In the genomic region with DNA sequence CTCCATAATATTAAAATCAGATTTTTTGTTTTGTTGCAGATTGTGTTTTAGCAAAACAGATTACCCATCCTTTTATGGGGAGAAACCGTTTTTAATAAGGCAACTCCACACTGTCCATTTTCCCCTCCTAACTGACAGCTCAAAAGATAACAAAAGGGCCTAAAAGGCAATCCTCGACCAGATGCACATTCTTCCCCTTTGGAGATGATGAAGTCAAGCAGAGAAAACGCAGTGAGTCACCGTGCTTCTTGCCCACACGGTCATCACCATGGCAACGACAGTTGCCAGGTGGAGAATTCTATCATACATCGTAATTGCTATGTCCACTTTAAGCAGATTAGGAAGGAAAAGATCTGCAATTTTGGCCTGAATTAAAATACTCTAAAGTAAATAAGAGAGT, we compare ENCODE assay signal across 10 cellular contexts.
DNase-seq lines count a peak whose midpoint lies in the region; FAIRE-seq and TF ChIP-seq lines count a peak whose summit lies in the region.
"Had no signal": no experiment of that assay in that cellular context is flagged by ENCODE, and none has a peak within 500 bp of the region (broad histone marks: within the 10 kb centered on the region; RNA-seq: fewer than 3 reads in every experiment).

No MANE protein-coding gene starts in this region.

- no peak for FAIRE-seq in GM12892 (lab: Jason Lieb, UNC)
- FAIRE-seq: GM18507 had no signal

- H2BK12ac ChIP-seq in mesenchymal stem cell (ENCODE audit: low read length in 2 of 2): no peak overlapping the region

- no peak for TF ChIP-seq POLR2A in GM12892 (IDR thresholded peaks at IDR 0.05; ENCODE audit: low read depth, low read length)
- no peak for TF ChIP-seq POLR2A in erythroblast (IDR thresholded peaks at IDR 0.05; ENCODE audit: low read length)

- no peak overlapping the region for H3K9ac ChIP-seq in adipocyte (ENCODE audit: low read length)
- H3K9ac ChIP-seq in mesenchymal stem cell (ENCODE audit: low read length): peak overlapping the region; percentile 24

- no peak overlapping the region for H3K18ac ChIP-seq in mesenchymal stem cell (ENCODE audit: low read depth in 1 of 2, low read length in 2 of 2)

- H3K27me3 ChIP-seq in adipocyte (replicated peaks; ENCODE audit: control insufficient read depth, insufficient read depth, low read length) (no peaks in the 10 kb centered on the region), mesenchymal stem cell (ENCODE audit: control insufficient read depth in 1 of 2, insufficient read depth in 1 of 2, low read length in 2 of 2) (no peaks in the 10 kb centered on the region)

- H3K23ac ChIP-seq in mesenchymal stem cell (ENCODE audit: low read length in 2 of 2): no peak overlapping the region

- H2AFZ ChIP-seq in mesenchymal stem cell (ENCODE audit: low read depth, low read length): no peak overlapping the region

- H2BK15ac ChIP-seq in mesenchymal stem cell (ENCODE audit: low read depth, poor library complexity, severe bottlenecking): no peak overlapping the region

- H3K4me3 ChIP-seq in adipocyte (ENCODE audit: low read length): no peak overlapping the region
- H3K4me3 ChIP-seq in mesenchymal stem cell (ENCODE audit: insufficient read depth in 1 of 2, low read depth in 1 of 2, low read length in 2 of 2): no peak overlapping the region

- H3K4ac ChIP-seq in mesenchymal stem cell (ENCODE audit: low read depth in 1 of 2, low read length in 2 of 2): no peak overlapping the region

- H3K36me3 Mint-ChIP-seq in progenitor cell of endocrine pancreas (ENCODE audit: insufficient read depth): no peaks in the 10 kb centered on the region

- no peak overlapping the region for H4K8ac ChIP-seq in mesenchymal stem cell (ENCODE audit: low read length)

- H3K27ac ChIP-seq in mesenchymal stem cell (ENCODE audit: low read length, poor library complexity, severe bottlenecking): peak overlapping the region; percentile 84

- H3K4me1 Mint-ChIP-seq in progenitor cell of endocrine pancreas (ENCODE audit: low read depth): no peaks in the 10 kb centered on the region
- H3K4me1 Mint-ChIP-seq: central memory CD8-positive, alpha-beta T cell had no signal

- no peaks in the 10 kb centered on the region for H3K4me1 ChIP-seq in adipocyte (ENCODE audit: control insufficient read depth, insufficient read depth, low read length)
- no peaks in the 10 kb centered on the region for H3K4me1 ChIP-seq in mesenchymal stem cell (ENCODE audit: control insufficient read depth, insufficient read depth, low read depth, low read length)

- no peak overlapping the region for H3K4me2 ChIP-seq in mesenchymal stem cell (ENCODE audit: low read length, poor library complexity, severe bottlenecking)

- no peak overlapping the region for H3K4me3 Mint-ChIP-seq in progenitor cell of endocrine pancreas (ENCODE audit: low read depth)
- H3K4me3 Mint-ChIP-seq: central memory CD8-positive, alpha-beta T cell had no signal

- no peaks in the 10 kb centered on the region for H3K79me1 ChIP-seq in mesenchymal stem cell (replicated peaks; ENCODE audit: low read length, poor library complexity, severe bottlenecking)

- H3K36me3 ChIP-seq in adipocyte (ENCODE audit: control insufficient read depth, insufficient read depth, low read length, severe bottlenecking) (no peaks in the 10 kb centered on the region), mesenchymal stem cell (ENCODE audit: control insufficient read depth in 1 of 2, insufficient read depth in 2 of 2, low read depth in 1 of 2, low read length in 2 of 2) (no peaks in the 10 kb centered on the region)

- WGBS in mesenchymal stem cell: 0% methylated on average over 5 of the region's 7 CpGs

- H3K9me3 ChIP-seq in adipocyte (ENCODE audit: control insufficient read depth, low read length) (peaks cover 5% of the 10 kb centered on the region), mesenchymal stem cell (ENCODE audit: control insufficient read depth, low read length) (peaks cover 8% of the 10 kb centered on the region)

- no peak overlapping the region for H4K91ac ChIP-seq in mesenchymal stem cell (ENCODE audit: low read length)

- no peaks in the 10 kb centered on the region for H3K9me3 Mint-ChIP-seq in progenitor cell of endocrine pancreas (ENCODE audit: low read depth)

- no peaks in the 10 kb centered on the region for H3K27me3 Mint-ChIP-seq in progenitor cell of endocrine pancreas

- H3K14ac ChIP-seq in mesenchymal stem cell (ENCODE audit: low read length in 2 of 2): no peak overlapping the region

- H2BK5ac ChIP-seq in mesenchymal stem cell (ENCODE audit: low read depth, low read length, poor library complexity, severe bottlenecking): no peak overlapping the region

- no peak overlapping the region for H3K27ac Mint-ChIP-seq in progenitor cell of endocrine pancreas

- DNase-seq in DMS79 treated with DMSO at 0.1 percent for 48 hours (lab: John Stamatoyannopoulos, UW) (peak; percentile 68), NCI-H187 treated with DMSO at 0.1 percent for 48 hours (lab: John Stamatoyannopoulos, UW) (peak; percentile 16), adipocyte (ENCODE audit: low read depth) (peak; percentile 34), mesenchymal stem cell (peak; percentile 90), GM12892 (ENCODE audit: insufficient read length) (no peak), erythroblast (lab: John Stamatoyannopoulos, UW) (no peak), progenitor cell of endocrine pancreas (ENCODE audit: low spot score, unreplicated experiment) (no peak)
- no peak for DNase-seq in stimulated activated CD4-positive, alpha-beta T cell treated with anti-CD3 and anti-CD28 coated beads, Interleukin-15, amount 100 ng/mL, for 24 hours

- H2BK120ac ChIP-seq in mesenchymal stem cell (ENCODE audit: low read depth, low read length): no peak overlapping the region

- no peak for TF ChIP-seq CTCF in progenitor cell of endocrine pancreas (IDR thresholded peaks at IDR 0.05; ENCODE audit: unreplicated experiment)

- H2AK5ac ChIP-seq in mesenchymal stem cell (ENCODE audit: low read length, severe bottlenecking): no peak overlapping the region

Comparison
In these comparisons a context has a peak if more than half of its experiments do, and no peak if none do; other contexts are left out.
1. DNase-seq: peak in DMS79 treated with DMSO at 0.1 percent for 48 hours (single experiment), NCI-H187 treated with DMSO at 0.1 percent for 48 hours (single experiment), adipocyte (single experiment) and mesenchymal stem cell (single experiment); none in GM12892 (single experiment), erythroblast (0 of 2), progenitor cell of endocrine pancreas (single experiment) and stimulated activated CD4-positive, alpha-beta T cell treated with anti-CD3 and anti-CD28 coated beads, Interleukin-15, amount 100 ng/mL, for 24 hours (single experiment).